Comparison of ENCODE assay signal across 15 cellular contexts in genomic region chr11:85062626-85063025, GRCh38.
DNase-seq lines count a peak whose midpoint lies in the region; ATAC-seq, FAIRE-seq and TF ChIP-seq lines count a peak whose summit lies in the region.
"Had no signal": no experiment of that assay in that cellular context is flagged by ENCODE, and none has a peak within 500 bp of the region (broad histone marks: within the 10 kb centered on the region; RNA-seq: fewer than 3 reads in every experiment).

No MANE protein-coding gene starts in this region.

- H3K27ac ChIP-seq in upper lobe of right lung = no peak overlapping the region
- H3K27ac ChIP-seq: stomach had no signal

- ATAC-seq in GM18498 (IDR thresholded peaks at IDR 0.05; ENCODE audit: unreplicated experiment) (peak; percentile 100), GM19452 (IDR thresholded peaks at IDR 0.05; ENCODE audit: unreplicated experiment) (peak; percentile 100), HG02798 (IDR thresholded peaks at IDR 0.05; ENCODE audit: poor library complexity, unreplicated experiment) (peak; percentile 98), HG03439 (IDR thresholded peaks at IDR 0.05; ENCODE audit: unreplicated experiment) (peak; percentile 99), upper lobe of right lung (no peak)

- no peaks in the 10 kb centered on the region for H3K9me3 ChIP-seq in upper lobe of right lung

- no peak for FAIRE-seq in D721Med (lab: Jason Lieb, UNC)

- TF ChIP-seq CTCF in upper lobe of right lung (IDR thresholded peaks at IDR 0.05) (no peak), D721Med (IDR thresholded peaks at IDR 0.05; ENCODE audit: insufficient read depth, missing control alignments) (no peak)

- H3K4me1 ChIP-seq in upper lobe of right lung = no peaks in the 10 kb centered on the region
- H3K4me1 ChIP-seq: stomach had no signal

- no peaks in the 10 kb centered on the region for H3K36me3 ChIP-seq in upper lobe of right lung
- H3K36me3 ChIP-seq: stomach had no signal

- no peak for DNase-seq in stimulated activated CD4-positive, alpha-beta T cell treated with anti-CD3 and anti-CD28 coated beads, Interleukin-12 subunit alpha, Interleukin-12 subunit beta, amount 100 ng/mL, for 4 hours
- DNase-seq in KG1 (lab: John Stamatoyannopoulos, UW) (no peak), upper lobe of right lung (no peak), D721Med (ENCODE audit: insufficient read length, low spot score) (no peak)
- DNase-seq: activated T-cell treated with anti-CD3 and anti-CD28 coated beads, Interleukin-2, amount 50 U/mL, for 1 hour; DND-41; endodermal cell; NCI-H446; SHP77 treated with DMSO at 0.1 percent for 48 hours; stomach had no signal

- intact Hi-C loops in upper lobe of right lung (cut with DNase I) = no loop called here

- no peak overlapping the region for H3K4me3 ChIP-seq in upper lobe of right lung
- H3K4me3 ChIP-seq: lung, stomach had no signal

- no peaks in the 10 kb centered on the region for H3K27me3 ChIP-seq in upper lobe of right lung
- H3K27me3 ChIP-seq: stomach had no signal
